Comparison of ENCODE assay signal across 31 cellular contexts in the genomic region with DNA sequence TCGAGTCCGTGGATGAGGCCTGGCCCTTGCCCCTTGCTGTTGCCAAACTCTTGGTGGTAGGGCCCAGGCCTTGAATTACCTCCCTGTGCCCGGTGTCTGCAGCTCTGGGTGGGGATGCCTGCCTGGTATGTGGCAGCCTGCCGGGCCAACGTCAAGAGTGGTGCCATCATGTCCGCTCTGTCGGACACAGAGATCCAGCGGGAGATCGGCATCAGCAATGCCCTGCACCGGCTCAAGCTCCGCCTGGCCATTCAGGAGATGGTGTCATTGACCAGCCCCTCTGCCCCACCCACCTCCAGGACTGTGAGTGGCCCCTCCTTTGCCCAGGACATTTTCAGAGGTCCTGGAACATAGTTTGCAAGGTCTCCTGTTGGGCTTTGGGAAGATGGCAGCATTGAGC. TPM values are rescaled to one million over a fixed set of nuclear protein-coding genes. Genes with fewer than 3 reads are reported as not detected.
"Had no signal": no experiment of that assay in that cellular context is flagged by ENCODE, and none has a peak within 500 bp of the region (broad histone marks: within the 10 kb centered on the region; RNA-seq: fewer than 3 reads in every experiment).

No MANE protein-coding gene starts in this region.

- DNase-seq: colonic mucosa; cortex of kidney; effector CD8-positive, alpha-beta T cell; effector memory CD8-positive, alpha-beta T cell; endodermal cell; erythroblast; esophagus squamous epithelium; foreskin fibroblast; foreskin melanocyte; gastrocnemius medialis; glutamatergic neuron; head of caudate nucleus; heart right ventricle; hippocampal formation; left cardiac atrium; left ventricle myocardium superior; mammary epithelial cell; mesendoderm; midbrain had no signal

- H3K4me3 Mint-ChIP-seq: dendritic cell treated with granulocyte-macrophage colony-stimulating factor and Interleukin-4, amounts not matched to agents 40 ng/mL and 50 ng/mL, for 4 days; effector memory CD8-positive, alpha-beta T cell; endodermal cell; memory B cell had no signal

- H3K27me3 ChIP-seq: colonic mucosa, esophagus squamous epithelium, gastrocnemius medialis, heart right ventricle, left lung had no signal

- H3K27ac Mint-ChIP-seq: effector memory CD8-positive, alpha-beta T cell; endodermal cell; memory B cell had no signal

- H3K9me3 Mint-ChIP-seq: dendritic cell treated with granulocyte-macrophage colony-stimulating factor and Interleukin-4, amounts not matched to agents 40 ng/mL and 50 ng/mL, for 4 days; effector memory CD8-positive, alpha-beta T cell; memory B cell had no signal

- H3K9me3 ChIP-seq: colonic mucosa, esophagus squamous epithelium, gastrocnemius medialis, heart right ventricle, left lung had no signal

- H3K4me1 ChIP-seq: colonic mucosa, esophagus squamous epithelium had no signal

- H3K27ac ChIP-seq: colonic mucosa, epithelial cell of prostate, esophagus squamous epithelium, gastrocnemius medialis, heart right ventricle had no signal

- H3K4me3 ChIP-seq: colonic mucosa, esophagus squamous epithelium, gastrocnemius medialis, heart right ventricle, left lung, lung had no signal

- H3K4me1 Mint-ChIP-seq: endodermal cell had no signal

- H3K36me3 Mint-ChIP-seq: memory B cell had no signal

- H3K36me3 ChIP-seq: colonic mucosa, esophagus squamous epithelium, left lung had no signal

- H3K27me3 Mint-ChIP-seq: dendritic cell treated with granulocyte-macrophage colony-stimulating factor and Interleukin-4, amounts not matched to agents 40 ng/mL and 50 ng/mL, for 4 days had no signal

RNA-seq across cellular contexts. Expression of gene MYOG, which starts 25.7 kb away (rescaled TPM):
- total RNA-seq: colonic mucosa, dermis microvascular lymphatic vessel endothelial cell, endodermal cell, esophagus mucosa, esophagus squamous epithelium, glomerular endothelial cell, heart right ventricle, kidney epithelial cell, left cardiac atrium, left lung, left ventricle myocardium superior, lower leg skin, lung, mammary epithelial cell, mononuclear cell, mucosa of gallbladder had no signal
